In the genomic region with DNA sequence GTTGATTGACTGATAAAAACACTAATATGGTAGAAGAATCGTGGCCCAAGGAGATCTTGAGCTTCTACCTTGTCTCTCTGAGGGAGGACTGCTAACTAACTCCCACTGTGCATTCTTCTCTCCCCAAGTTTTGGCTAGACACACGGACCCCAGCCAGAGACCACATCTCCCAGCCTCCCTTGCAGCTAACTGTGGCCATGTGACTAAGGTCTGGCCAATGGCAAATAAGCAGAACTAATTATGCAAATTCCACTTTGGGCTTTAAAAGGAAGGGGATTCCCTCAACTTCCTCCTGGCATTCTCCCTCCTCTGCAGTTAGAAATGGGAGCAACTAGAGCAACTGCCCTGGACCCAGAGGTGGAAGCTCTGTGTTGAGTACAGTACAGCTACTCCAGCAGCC, we compare ENCODE assay signal across 1 cellular context.
TF ChIP-seq lines count a peak whose summit lies in the region.

No MANE protein-coding gene starts in this region.

TF ChIP-seq in H1, 55 proteins besides CTCF, POLR2A, EP300 and RAD21:
- TF ChIP-seq PHF8 (conservative IDR thresholded peaks at IDR 0.05; ENCODE audit: low read depth, low read length) (no peak), TBP (IDR thresholded peaks at IDR 0.05; ENCODE audit: low read depth, low read length) (no peak), TAF1 (IDR thresholded peaks at IDR 0.05; ENCODE audit: low read depth, low read length) (no peak), USF2 (IDR thresholded peaks at IDR 0.05; ENCODE audit: low read length) (peak; percentile 73), TAF7 (optimal IDR thresholded peaks at IDR 0.05; ENCODE audit: borderline replicate concordance, low read depth, low read length) (no peak), ZNF274 (IDR thresholded peaks at IDR 0.05; ENCODE audit: borderline replicate concordance, extremely low read depth, low read length) (no peak)
